17 cellular contexts compared by ENCODE assay signal in the genomic region with DNA sequence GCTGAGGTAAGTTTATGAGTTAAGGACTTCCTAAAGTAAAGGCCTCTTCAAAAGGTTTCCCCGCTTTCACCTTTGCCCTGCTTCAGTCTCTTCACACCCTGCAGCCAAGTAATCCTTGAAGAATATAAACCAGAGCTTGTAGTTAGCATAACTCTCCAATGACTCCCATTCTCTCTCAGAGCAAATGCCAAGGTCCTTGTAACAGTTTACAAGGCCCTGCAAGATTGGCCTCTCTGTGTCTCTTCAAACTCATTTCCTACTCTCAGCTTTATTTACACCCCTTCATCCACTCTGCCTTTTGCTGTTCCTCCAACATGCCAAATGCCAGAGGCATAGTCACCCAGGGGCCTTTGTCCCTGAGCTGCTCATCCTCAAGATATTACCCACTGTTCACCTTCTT.
A peak's percentile ranks its signal among the peaks of the same experiment; 100 is the strongest.
DNase-seq lines count a peak whose midpoint lies in the region; ATAC-seq, FAIRE-seq and TF ChIP-seq lines count a peak whose summit lies in the region.
"Had no signal": no experiment of that assay in that cellular context is flagged by ENCODE, and none has a peak within 500 bp of the region (broad histone marks: within the 10 kb centered on the region; RNA-seq: fewer than 3 reads in every experiment).

No MANE protein-coding gene starts in this region.

- peak overlapping the region; percentile 84; the same call in 1 of the 2 replicates for H2AFZ ChIP-seq in GM23338

- H4K20me1 ChIP-seq in GM23338 (replicated peaks; ENCODE audit: insufficient read depth): no peaks in the 10 kb centered on the region

- H3F3A ChIP-seq in GM23338 (replicated peaks; ENCODE audit: low read depth): no peaks in the 10 kb centered on the region

- TF ChIP-seq CTCF in GM23338 (conservative IDR thresholded peaks at IDR 0.05; ENCODE audit: low read depth in 2 of 2) (no peak), fibroblast of villous mesenchyme (IDR thresholded peaks at IDR 0.05; ENCODE audit: insufficient read depth, low read depth, low read length) (no peak)

- H3K4me2 ChIP-seq in GM23338: no peak overlapping the region

- H3K9me3 Mint-ChIP-seq in GM23338: no peaks in the 10 kb centered on the region
- H3K9me3 Mint-ChIP-seq: neural crest cell had no signal

- H3K79me2 ChIP-seq in GM23338 (replicated peaks; ENCODE audit: insufficient read depth): no peaks in the 10 kb centered on the region

- 11 to 44% (median 24%) methylated on average over 1 of the region's 1 CpG for WGBS in small intestine, 3 donors

- DNase-seq in GM23338 (ENCODE audit: low spot score) (no peak), SJSA1 (ENCODE audit: low read depth in 1 of 2, low spot score in 2 of 2) (peak in 1 of 2 experiments; percentile 45), fibroblast of villous mesenchyme (ENCODE audit: low read depth) (peak; percentile 87), small intestine (peak; percentile 80), NCI-H1694 (lab: John Stamatoyannopoulos, UW) (no peak), iPS-NIHi11 (ENCODE audit: low spot score) (no peak)
- DNase-seq: activated CD4-positive, alpha-beta T cell treated with anti-CD3 and anti-CD28 coated beads, Interleukin-2, amount 50 U/mL, for 4 hours; CD8-positive, alpha-beta memory T cell; dorsolateral prefrontal cortex; NCI-H1694 treated with DMSO at 0.1 percent for 48 hours; NCI-H774 had no signal

- no peaks in the 10 kb centered on the region for H3K27me3 ChIP-seq in GM23338 (ENCODE audit: insufficient read depth)
- H3K27me3 ChIP-seq in SJSA1 (replicated peaks): no peaks in the 10 kb centered on the region
- no peaks in the 10 kb centered on the region for H3K27me3 ChIP-seq in small intestine (ENCODE audit: control insufficient read depth in 2 of 2, insufficient read depth in 2 of 2, low read length in 2 of 2)

- no peaks in the 10 kb centered on the region for H3K36me3 ChIP-seq in GM23338 (ENCODE audit: insufficient read depth)
- no peaks in the 10 kb centered on the region for H3K36me3 ChIP-seq in SJSA1
- H3K36me3 ChIP-seq in small intestine (ENCODE audit: control insufficient read depth in 2 of 2, insufficient read depth in 2 of 2, low read length in 2 of 2): no peaks in the 10 kb centered on the region

- no peak; the same call in 2 of the 3 replicates for ATAC-seq in GM23338
- ATAC-seq in HG02678 (IDR thresholded peaks at IDR 0.05; ENCODE audit: unreplicated experiment): no peak
- ATAC-seq in HG03139 (IDR thresholded peaks at IDR 0.05; ENCODE audit: unreplicated experiment): no peak
- ATAC-seq: left lobe of liver had no signal

- H3K27me3 Mint-ChIP-seq in GM23338 (ENCODE audit: insufficient read depth, low read depth, poor library complexity): peaks cover 2% of the 10 kb centered on the region
- H3K27me3 Mint-ChIP-seq: CD8-positive, alpha-beta memory T cell had no signal

- H3K4me3 ChIP-seq in GM23338 (no peak overlapping the region), SJSA1 (no peak overlapping the region), fibroblast of villous mesenchyme (ENCODE audit: low read depth, low read length) (no peak overlapping the region), small intestine (ENCODE audit: low read depth in 1 of 2, low read length in 2 of 2) (no peak overlapping the region)
- H3K4me3 ChIP-seq: dorsolateral prefrontal cortex had no signal

- H3K4me1 ChIP-seq in GM23338 (ENCODE audit: insufficient read depth) (peaks cover 32% of the 10 kb centered on the region), SJSA1 (replicated peaks) (peaks cover 64% of the 10 kb centered on the region), small intestine (ENCODE audit: control insufficient read depth in 2 of 2, insufficient read depth in 1 of 2, low read depth in 1 of 2, low read length in 1 of 2) (peaks cover 0 to 3% of the 10 kb centered on the region in 2 donors)

- H3K27ac ChIP-seq in GM23338 (ENCODE audit: low read depth): no peak overlapping the region
- peak overlapping the region; percentile 22 for H3K27ac ChIP-seq in SJSA1
- H3K27ac ChIP-seq in small intestine (ENCODE audit: low read depth in 1 of 2, low read length in 1 of 2): no peak overlapping the region
- H3K27ac ChIP-seq: dorsolateral prefrontal cortex had no signal

- no peaks in the 10 kb centered on the region for H3K36me3 Mint-ChIP-seq in GM23338 (ENCODE audit: low read depth)
- H3K36me3 Mint-ChIP-seq: CD8-positive, alpha-beta memory T cell had no signal

- H3K9me2 ChIP-seq in GM23338 (ENCODE audit: insufficient read depth): 0 out of 2 replicates have a peak, but pooled peaks cover 9% of the 10 kb centered on the region

- H3K27ac Mint-ChIP-seq in GM23338: no peak overlapping the region
- H3K27ac Mint-ChIP-seq: activated T-helper 1 cell treated with anti-CD3 and anti-CD28 coated beads, Interleukin-12 subunit alpha, Interleukin-12 subunit beta, Interleukin-2, Interleukin-4 antibody, amounts not matched to agents 30 ng/mL and 10 ng/mL and 1 ng/mL, durations not matched to agents 14 hours and 24 hours and 36 hours; CD8-positive, alpha-beta memory T cell; T-helper 2 cell treated with Interferon-gamma antibody and Interleukin-4, amounts not matched to agents 5 μg/mL and 100 μg/mL, for 36 hours had no signal

- no peak overlapping the region for H3K4me3 Mint-ChIP-seq in GM23338
- H3K4me3 Mint-ChIP-seq: activated T-helper 1 cell treated with anti-CD3 and anti-CD28 coated beads, Interleukin-12 subunit alpha, Interleukin-12 subunit beta, Interleukin-2, Interleukin-4 antibody, amounts not matched to agents 30 ng/mL and 10 ng/mL and 1 ng/mL, durations not matched to agents 14 hours and 24 hours and 36 hours; CD8-positive, alpha-beta memory T cell; neural crest cell; T-helper 2 cell treated with Interferon-gamma antibody and Interleukin-4, amounts not matched to agents 5 μg/mL and 100 μg/mL, for 36 hours had no signal

- no peaks in the 10 kb centered on the region; the same call in 1 of the 2 replicates for H3K9me3 ChIP-seq in SJSA1 (replicated peaks)
- H3K9me3 ChIP-seq in small intestine (ENCODE audit: control insufficient read depth, low read depth): no peaks in the 10 kb centered on the region

- peaks cover 31% of the 10 kb centered on the region for H3K4me1 Mint-ChIP-seq in GM23338
- H3K4me1 Mint-ChIP-seq: CD8-positive, alpha-beta memory T cell had no signal

- no peak for FAIRE-seq in small intestine (lab: Jason Lieb, UNC)

TF ChIP-seq in GM23338, 12 proteins besides CTCF, POLR2A, EP300 and RAD21 (continues in another document):
- TF ChIP-seq NANOG (IDR thresholded peaks at IDR 0.05; ENCODE audit: borderline replicate concordance) (no peak), STAT1 (IDR thresholded peaks at IDR 0.05; ENCODE audit: unreplicated experiment) (no peak), EZH2phosphoT487 (IDR thresholded peaks at IDR 0.05; ENCODE audit: unreplicated experiment) (no peak), ZNF331 (CRISPR knock-in tag; IDR thresholded peaks at IDR 0.05; ENCODE audit: low read depth) (no peak), CREB1 (CRISPR knock-in tag; IDR thresholded peaks at IDR 0.05; ENCODE audit: low read depth) (no peak)
- TF ChIP-seq, protein P1, sequence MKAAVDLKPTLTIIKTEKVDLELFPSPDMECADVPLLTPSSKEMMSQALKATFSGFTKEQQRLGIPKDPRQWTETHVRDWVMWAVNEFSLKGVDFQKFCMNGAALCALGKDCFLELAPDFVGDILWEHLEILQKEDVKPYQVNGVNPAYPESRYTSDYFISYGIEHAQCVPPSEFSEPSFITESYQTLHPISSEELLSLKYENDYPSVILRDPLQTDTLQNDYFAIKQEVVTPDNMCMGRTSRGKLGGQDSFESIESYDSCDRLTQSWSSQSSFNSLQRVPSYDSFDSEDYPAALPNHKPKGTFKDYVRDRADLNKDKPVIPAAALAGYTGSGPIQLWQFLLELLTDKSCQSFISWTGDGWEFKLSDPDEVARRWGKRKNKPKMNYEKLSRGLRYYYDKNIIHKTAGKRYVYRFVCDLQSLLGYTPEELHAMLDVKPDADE (IDR thresholded peaks at IDR 0.05): no peak

Comparison
In these comparisons a context has a peak if more than half of its experiments do, and no peak if none do; other contexts are left out.
1. DNase-seq: peak in fibroblast of villous mesenchyme (single experiment) and small intestine (single experiment); none in GM23338 (single experiment), NCI-H1694 (single experiment) and iPS-NIHi11 (single experiment).